21 cellular contexts compared by ENCODE assay signal in genomic region chr6:113684382-113684901, GRCh38.
A peak's percentile ranks its signal among the peaks of the same experiment; 100 is the strongest.
DNase-seq lines count a peak whose midpoint lies in the region; ATAC-seq and TF ChIP-seq lines count a peak whose summit lies in the region.
"Had no signal": no experiment of that assay in that cellular context is flagged by ENCODE, and none has a peak within 500 bp of the region (broad histone marks: within the 10 kb centered on the region; RNA-seq: fewer than 3 reads in every experiment).

No MANE protein-coding gene starts in this region.

- no peaks in the 10 kb centered on the region for H3K36me3 ChIP-seq in osteoblast (ENCODE audit: insufficient read depth, low read length)
- H3K36me3 ChIP-seq: gastrocnemius medialis, Peyer's patch had no signal

- H3K27me3 ChIP-seq in osteoblast (ENCODE audit: insufficient read depth, low read length): no peaks in the 10 kb centered on the region
- H3K27me3 ChIP-seq: gastrocnemius medialis, Peyer's patch had no signal

- no peaks in the 10 kb centered on the region for H4K20me1 ChIP-seq in osteoblast (ENCODE audit: insufficient read depth, low read length)

- no peak overlapping the region for H3K4me3 ChIP-seq in osteoblast (ENCODE audit: insufficient read depth, low read length)
- H3K4me3 ChIP-seq: gastrocnemius medialis, Peyer's patch had no signal

- no peak overlapping the region for H3K4me2 ChIP-seq in osteoblast (ENCODE audit: insufficient read depth, low read length)

- no peak overlapping the region for H2AFZ ChIP-seq in osteoblast (ENCODE audit: low read length)

- H3K27ac ChIP-seq in osteoblast (ENCODE audit: low read depth, low read length): no peak overlapping the region
- H3K27ac ChIP-seq: gastrocnemius medialis, Peyer's patch had no signal

- ATAC-seq in GM21381 (IDR thresholded peaks at IDR 0.05; ENCODE audit: unreplicated experiment): no peak
- ATAC-seq in HG03520 (IDR thresholded peaks at IDR 0.05; ENCODE audit: unreplicated experiment): no peak
- ATAC-seq in HG03571 (IDR thresholded peaks at IDR 0.05; ENCODE audit: unreplicated experiment): no peak
- ATAC-seq: gastrocnemius medialis, T-helper 17 cell had no signal

- DNase-seq in H4 (ENCODE audit: low spot score) (peak; percentile 34), RPMI7951 (ENCODE audit: low read depth) (peak; percentile 23), dermis microvascular lymphatic vessel endothelial cell (ENCODE audit: low read depth in 2 of 2) (peak; percentile 29 to 59), osteoblast (ENCODE audit: insufficient read length, low spot score, missing footprints) (peak; percentile 13), NCI-H446 treated with DMSO at 0.1 percent for 48 hours (lab: John Stamatoyannopoulos, UW) (no peak)
- DNase-seq: activated CD8-positive, alpha-beta memory T cell treated with anti-CD3 and anti-CD28 coated beads, Interleukin-2, amount 50 U/mL, for 48 hours; activated naive CD4-positive, alpha-beta T cell treated with anti-CD3 and anti-CD28 coated beads, Interleukin-2, amount 10 ng/mL, durations not matched to agents 7 days and 5 days; C1 segment of cervical spinal cord; effector CD8-positive, alpha-beta T cell; EL; gastrocnemius medialis; HFFc6; NCI-H1694 treated with DMSO at 0.1 percent for 48 hours; NCI-H524; occipital lobe; Peyer's patch; stimulated activated naive CD4-positive, alpha-beta T cell treated with Interleukin-2 at 50 U/mL for 16 hours; T-helper 17 cell had no signal

- no peak for TF ChIP-seq CTCF in osteoblast (IDR thresholded peaks at IDR 0.05; ENCODE audit: extremely low read depth, low read depth, low read length)

- no peaks in the 10 kb centered on the region for H3K9me3 ChIP-seq in osteoblast (ENCODE audit: low read depth, low read length)
- H3K9me3 ChIP-seq: gastrocnemius medialis, Peyer's patch had no signal

- H3K4me1 ChIP-seq in osteoblast (ENCODE audit: insufficient read depth, low read length): no peaks in the 10 kb centered on the region
- H3K4me1 ChIP-seq: gastrocnemius medialis, Peyer's patch had no signal

- no peaks in the 10 kb centered on the region for H3K79me2 ChIP-seq in osteoblast (ENCODE audit: insufficient read depth, low read length)
